ENCODE assay signal across 1 cellular context in genomic region chr1:234970731-234971476, GRCh38.
TF ChIP-seq lines count a peak whose summit lies in the region.

No MANE protein-coding gene starts in this region.

TF ChIP-seq in HepG2, 621 proteins besides CTCF, POLR2A, EP300 and RAD21 (continued from another document and continues in another):
- TF ChIP-seq ERF (CRISPR knock-in tag; IDR thresholded peaks at IDR 0.05) = peak; percentile 38; the same call in 1 of the 2 replicates
- TF ChIP-seq ZNF607 (CRISPR knock-in tag; IDR thresholded peaks at IDR 0.05; ENCODE audit: borderline replicate concordance) = no peak
- TF ChIP-seq SOX13 (IDR thresholded peaks at IDR 0.05) = no peak
- TF ChIP-seq SOX13 (CRISPR knock-in tag; conservative IDR thresholded peaks at IDR 0.05 in 1 of 2, IDR thresholded peaks at IDR 0.05 in 1 of 2) = peak in 1 of 2 experiments; percentile 34; a peak in 1 of 4 replicates
- no peak for TF ChIP-seq BCL6 (CRISPR knock-in tag; IDR thresholded peaks at IDR 0.05)
- no peak for TF ChIP-seq TCF12 (IDR thresholded peaks at IDR 0.05)
- no peak for TF ChIP-seq TCF12 (CRISPR knock-in tag; IDR thresholded peaks at IDR 0.05)
- 0 out of 2 replicates have a peak, but pooled peaks have one; percentile 25 for TF ChIP-seq TFE3 (CRISPR knock-in tag; IDR thresholded peaks at IDR 0.05)
- no peak for TF ChIP-seq MEIS1 (CRISPR knock-in tag; IDR thresholded peaks at IDR 0.05; ENCODE audit: borderline replicate concordance)
- no peak for TF ChIP-seq SNRNP70 (IDR thresholded peaks at IDR 0.05; ENCODE audit: low read depth, low read length)
- no peak for TF ChIP-seq PCBP2 (optimal IDR thresholded peaks at IDR 0.05; ENCODE audit: low read depth, low read length, poor library complexity, severe bottlenecking)
- 0 out of 2 replicates have a peak, but pooled peaks have one; percentile 47 for TF ChIP-seq ZBTB39 (CRISPR knock-in tag; IDR thresholded peaks at IDR 0.05)
- TF ChIP-seq ZMYM2 (CRISPR knock-in tag; IDR thresholded peaks at IDR 0.05) = no peak
- no peak for TF ChIP-seq TOE1 (CRISPR knock-in tag; IDR thresholded peaks at IDR 0.05)
- peak; percentile 99 for TF ChIP-seq ZBTB4 (CRISPR knock-in tag; IDR thresholded peaks at IDR 0.05; ENCODE audit: borderline replicate concordance)
- TF ChIP-seq ARID4A (CRISPR knock-in tag; IDR thresholded peaks at IDR 0.05; ENCODE audit: borderline replicate concordance) = peak; percentile 8; the same call in 1 of the 2 replicates
- 0 out of 2 replicates have a peak, but pooled peaks have one; percentile 14 for TF ChIP-seq TFAP4 (IDR thresholded peaks at IDR 0.05; ENCODE audit: borderline replicate concordance, low read depth)
- TF ChIP-seq SP4 (CRISPR knock-in tag; IDR thresholded peaks at IDR 0.05) = no peak
- TF ChIP-seq ZNF136 (CRISPR knock-in tag; IDR thresholded peaks at IDR 0.05; ENCODE audit: low read depth) = no peak
- 0 out of 2 replicates have a peak, but pooled peaks have one; percentile 34 for TF ChIP-seq HOMEZ (CRISPR knock-in tag; IDR thresholded peaks at IDR 0.05; ENCODE audit: low read depth)
- no peak for TF ChIP-seq ELF3 (CRISPR knock-in tag; IDR thresholded peaks at IDR 0.05)
- TF ChIP-seq AKNA (CRISPR knock-in tag; IDR thresholded peaks at IDR 0.05; ENCODE audit: borderline replicate concordance) = no peak
- no peak for TF ChIP-seq ZNF446 (CRISPR knock-in tag; IDR thresholded peaks at IDR 0.05)
- peak; percentile 8; the same call in 1 of the 2 replicates for TF ChIP-seq FOXP4 (CRISPR knock-in tag; IDR thresholded peaks at IDR 0.05)
- TF ChIP-seq ZNF275 (CRISPR knock-in tag; IDR thresholded peaks at IDR 0.05; ENCODE audit: borderline replicate concordance) = no peak
- no peak for TF ChIP-seq ZNF441 (CRISPR knock-in tag; IDR thresholded peaks at IDR 0.05; ENCODE audit: borderline replicate concordance)
- no peak for TF ChIP-seq ZNF264 (CRISPR knock-in tag; IDR thresholded peaks at IDR 0.05)
